In genomic region chr5:73218552-73219171, GRCh38 we compare ENCODE assay signal across 10 cellular contexts. TPM values are rescaled to one million over a fixed set of nuclear protein-coding genes. Genes with fewer than 3 reads are reported as not detected.
DNase-seq lines count a peak whose midpoint lies in the region; ATAC-seq, FAIRE-seq and TF ChIP-seq lines count a peak whose summit lies in the region.
"Had no signal": no experiment of that assay in that cellular context is flagged by ENCODE, and none has a peak within 500 bp of the region (broad histone marks: within the 10 kb centered on the region; RNA-seq: fewer than 3 reads in every experiment).

No MANE protein-coding gene starts in this region.

- peak; percentile 12 for DNase-seq in DMS 273 treated with DMSO at 0.1 percent for 48 hours (lab: John Stamatoyannopoulos, UW)
- DNase-seq in LHCN-M2 (ENCODE audit: low read depth): peak; percentile 63
- peak; percentile 41 for DNase-seq in astrocyte (ENCODE audit: low read depth)
- peak; percentile 57 for DNase-seq in mesendoderm
- DNase-seq in superior temporal gyrus (ENCODE audit: extremely low spot score): no peak
- DNase-seq in GM19240 (ENCODE audit: insufficient read length, low spot score): no peak
- no peak for DNase-seq in aorta
- DNase-seq: activated effector memory CD4-positive, alpha-beta T cell treated with Interleukin-2 at 50 U/mL for 16 hours had no signal

- no peaks in the 10 kb centered on the region for H3K36me3 Mint-ChIP-seq in astrocyte (ENCODE audit: low read depth, unreplicated experiment)

- H3K9ac ChIP-seq in astrocyte (ENCODE audit: low read length) (no peak overlapping the region), mesendoderm (ENCODE audit: low read length) (no peak overlapping the region)

- H3K27ac Mint-ChIP-seq in astrocyte (ENCODE audit: unreplicated experiment): no peak overlapping the region

- no peak overlapping the region for H3K4me3 Mint-ChIP-seq in astrocyte (ENCODE audit: unreplicated experiment)

- no peak overlapping the region for H2AFZ ChIP-seq in astrocyte (ENCODE audit: low read depth, low read length)

- H3K4ac ChIP-seq in mesendoderm (ENCODE audit: low read depth, low read length): no peak overlapping the region

- WGBS in mesendoderm (ENCODE audit: extremely low coverage, insufficient coverage, low lambda C conversion rate): no CpG with 5 or more reads among the region's 4 CpGs
- 47 to 48% methylated on average over 4 of the region's 4 CpGs for WGBS in aorta, 2 donors

- no peaks in the 10 kb centered on the region for H4K20me1 ChIP-seq in astrocyte (ENCODE audit: insufficient read depth, low read length)

- H3K9me3 Mint-ChIP-seq in astrocyte (ENCODE audit: unreplicated experiment): no peaks in the 10 kb centered on the region

- no peaks in the 10 kb centered on the region for H3K79me1 ChIP-seq in mesendoderm (ENCODE audit: low read length)

- FAIRE-seq in astrocyte (lab: Jason Lieb, UNC): peak; percentile 64

- no peak overlapping the region for H4K8ac ChIP-seq in mesendoderm (ENCODE audit: low read depth, low read length)

- no peaks in the 10 kb centered on the region for H3K9me3 ChIP-seq in astrocyte (ENCODE audit: insufficient read depth, low read depth, low read length)
- H3K9me3 ChIP-seq in aorta (ENCODE audit: control insufficient read depth, low read length): no peaks in the 10 kb centered on the region

- H3K27me3 Mint-ChIP-seq in astrocyte (ENCODE audit: low read depth, unreplicated experiment): peaks cover 66% of the 10 kb centered on the region

- H3K4me2 ChIP-seq in astrocyte (ENCODE audit: low read length) (no peak overlapping the region), mesendoderm (ENCODE audit: low read length) (no peak overlapping the region)

- H3K4me1 ChIP-seq in astrocyte (ENCODE audit: insufficient read depth, low read length) (peaks cover 17% of the 10 kb centered on the region), mesendoderm (ENCODE audit: control insufficient read depth, low read depth, low read length) (peaks cover 6% of the 10 kb centered on the region), aorta (ENCODE audit: control insufficient read depth in 1 of 2, insufficient read depth in 2 of 2, low read length in 2 of 2) (no peaks in the 10 kb centered on the region)

- no peak overlapping the region for H3K56ac ChIP-seq in mesendoderm (ENCODE audit: low read length)

- intact Hi-C loops in aorta (cut with DNase I): loop anchor here (5.0 kb wide), 2 partner anchors 79 to 234 kb away; no protein-coding TSS in a partner anchor

- no peak overlapping the region for H2AK5ac ChIP-seq in mesendoderm (ENCODE audit: low read length)

- peak; percentile 64 for TF ChIP-seq CTCF in astrocyte (IDR thresholded peaks at IDR 0.05; ENCODE audit: insufficient read depth, low read depth, low read length)

- H3K27me3 ChIP-seq in astrocyte (ENCODE audit: insufficient read depth, low read length): peaks cover 6% of the 10 kb centered on the region
- peaks cover 12% of the 10 kb centered on the region for H3K27me3 ChIP-seq in mesendoderm (ENCODE audit: insufficient read depth, low read length, poor library complexity)
- peaks cover 0 to 1% of the 10 kb centered on the region in 2 donors for H3K27me3 ChIP-seq in aorta (ENCODE audit: control insufficient read depth in 1 of 2, insufficient read depth in 2 of 2, low read length in 1 of 2)

- H3K18ac ChIP-seq in mesendoderm (ENCODE audit: low read length): no peak overlapping the region

- H3K27ac ChIP-seq in astrocyte (ENCODE audit: low read depth, low read length) (no peak overlapping the region), mesendoderm (ENCODE audit: low read depth, low read length) (no peak overlapping the region), aorta (ENCODE audit: low read depth in 1 of 2, low read length in 2 of 2) (no peak overlapping the region)

- H3K36me3 ChIP-seq in astrocyte (ENCODE audit: insufficient read depth, low read length) (no peaks in the 10 kb centered on the region), mesendoderm (ENCODE audit: control insufficient read depth, insufficient read depth, low read length) (no peaks in the 10 kb centered on the region), aorta (ENCODE audit: control insufficient read depth in 1 of 2, insufficient read depth in 2 of 2, low read length in 1 of 2) (no peaks in the 10 kb centered on the region)

- H4K5ac ChIP-seq in mesendoderm (ENCODE audit: low read length): no peak overlapping the region

- H3K4me1 Mint-ChIP-seq in astrocyte (ENCODE audit: low read depth, unreplicated experiment): peaks cover 4% of the 10 kb centered on the region

- H3K79me2 ChIP-seq in astrocyte (ENCODE audit: insufficient read depth, low read length) (no peaks in the 10 kb centered on the region), mesendoderm (ENCODE audit: control insufficient read depth, insufficient read depth, low read length) (no peaks in the 10 kb centered on the region)

- ATAC-seq in GM19035 (IDR thresholded peaks at IDR 0.05; ENCODE audit: unreplicated experiment) (no peak), aorta (ENCODE audit: low FRiP score) (no peak)
- ATAC-seq: Right ventricle myocardium inferior had no signal

- no peak overlapping the region for H2BK15ac ChIP-seq in mesendoderm (replicated peaks; ENCODE audit: low read depth)

- H3K4me3 ChIP-seq in astrocyte (ENCODE audit: insufficient read depth, low read depth, low read length) (no peak overlapping the region), mesendoderm (ENCODE audit: low read length) (no peak overlapping the region), aorta (ENCODE audit: low read length in 2 of 2) (no peak overlapping the region)

- H2BK5ac ChIP-seq in mesendoderm (ENCODE audit: low read length): no peak overlapping the region

- H2BK120ac ChIP-seq in mesendoderm (ENCODE audit: low read depth, low read length): no peak overlapping the region

- no peak overlapping the region for H3K23ac ChIP-seq in mesendoderm (ENCODE audit: low read length)

RNA-seq across cellular contexts. Expression of gene TMEM174, which starts 45.7 kb away (rescaled TPM):
- total RNA-seq in LHCN-M2 (2014; rRNA removed) (not detected in 2 replicates), astrocyte (not detected in 2 replicates), aorta (not detected)
- polyA plus RNA-seq in LHCN-M2 (2012): not detected
- 0.01 TPM for polyA plus RNA-seq in mesendoderm (2013, experiment 1 of 2)
- polyA plus RNA-seq in mesendoderm (2013, experiment 2 of 2): not detected
- polyA plus RNA-seq in aorta: not detected
- total RNA-seq: Right ventricle myocardium inferior had no signal

Comparison
In these comparisons a context has a peak if more than half of its experiments do, and no peak if none do; other contexts are left out.
1. DNase-seq: peak in DMS 273 treated with DMSO at 0.1 percent for 48 hours (single experiment), LHCN-M2 (single experiment), astrocyte (single experiment) and mesendoderm (single experiment); none in superior temporal gyrus (single experiment), GM19240 (single experiment) and aorta (0 of 2).